37 cellular contexts compared by ENCODE assay signal in genomic region chr5:29157975-29158374, GRCh38.
"Had no signal": no experiment of that assay in that cellular context is flagged by ENCODE, and none has a peak within 500 bp of the region (broad histone marks: within the 10 kb centered on the region; RNA-seq: fewer than 3 reads in every experiment).

No MANE protein-coding gene starts in this region.

- H3K27ac Mint-ChIP-seq: activated CD4-positive, alpha-beta memory T cell treated with anti-CD3 and anti-CD28 coated beads, Interleukin-2, amount 10 ng/mL, durations not matched to agents 7 days and 5 days; activated CD4-positive, alpha-beta T cell treated with anti-CD3 and anti-CD28 coated beads for 36 hours; activated CD4-positive, alpha-beta T cell treated with anti-CD3 and anti-CD28 coated beads, Interleukin-2, amount 10 ng/mL, durations not matched to agents 7 days and 5 days; activated CD8-positive, alpha-beta memory T cell treated with anti-CD3 and anti-CD28 coated beads, Interleukin-2, amount 10 ng/mL, durations not matched to agents 7 days and 5 days; activated CD8-positive, alpha-beta T cell treated with anti-CD3 and anti-CD28 coated beads, Interleukin-2, amount 10 ng/mL, durations not matched to agents 7 days and 5 days; activated naive CD4-positive, alpha-beta T cell treated with anti-CD3 and anti-CD28 coated beads, Interleukin-2, amount 50 U/mL, for 72 hours; activated naive CD8-positive, alpha-beta T cell treated with anti-CD3 and anti-CD28 coated beads for 36 hours; activated T-cell treated with anti-CD3 and anti-CD28 coated beads, Interleukin-2, amount 50 U/mL, for 24 hours; activated T-helper 2 cell treated with anti-CD3 and anti-CD28 coated beads, Interferon-gamma antibody, Interleukin-2, Interleukin-4, amounts not matched to agents 10 μg/mL and 5 μg/mL and 100 μg/mL, durations not matched to agents 14 hours and 24 hours and 36 hours; T-helper 1 cell treated with Interleukin-12 subunit alpha and Interleukin-12 subunit beta and Interleukin-4 antibody, amounts not matched to agents 30 μg/mL and 1 μg/mL, for 36 hours; T-helper 2 cell treated with Interferon-gamma antibody and Interleukin-4, amounts not matched to agents 5 μg/mL and 100 μg/mL, for 36 hours; WTC11 had no signal

- H3K4me3 ChIP-seq: adrenal gland, body of pancreas, breast epithelium had no signal

- H3K27me3 ChIP-seq: adrenal gland, body of pancreas, brain microvascular endothelial cell, breast epithelium had no signal

- H3K4me1 ChIP-seq: adrenal gland, body of pancreas, breast epithelium had no signal

- H3K27me3 Mint-ChIP-seq: activated CD4-positive, alpha-beta memory T cell treated with anti-CD3 and anti-CD28 coated beads, Interleukin-2, amount 10 ng/mL, durations not matched to agents 7 days and 5 days; activated CD4-positive, alpha-beta T cell treated with anti-CD3 and anti-CD28 coated beads for 36 hours; activated CD4-positive, alpha-beta T cell treated with anti-CD3 and anti-CD28 coated beads, Interleukin-2, amount 10 ng/mL, durations not matched to agents 7 days and 5 days; activated CD8-positive, alpha-beta memory T cell treated with anti-CD3 and anti-CD28 coated beads, Interleukin-2, amount 10 ng/mL, durations not matched to agents 7 days and 5 days; activated naive CD8-positive, alpha-beta T cell treated with anti-CD3 and anti-CD28 coated beads for 36 hours; activated T-cell treated with anti-CD3 and anti-CD28 coated beads, Interleukin-2, amount 50 U/mL, for 24 hours had no signal

- ATAC-seq: activated CD4-positive, alpha-beta T cell treated with anti-CD3 and anti-CD28 coated beads for 36 hours; activated CD4-positive, CD25-positive, alpha-beta regulatory T cell treated with anti-CD3 and anti-CD28 coated beads, Interleukin-2, amount 50 U/mL, for 24 hours; activated CD8-positive, alpha-beta memory T cell treated with anti-CD3 and anti-CD28 coated beads, Interleukin-2, amount 10 ng/mL, durations not matched to agents 7 days and 5 days; activated CD8-positive, alpha-beta T cell treated with anti-CD3 and anti-CD28 coated beads, Interleukin-2, amount 10 ng/mL, durations not matched to agents 7 days and 5 days; activated naive CD4-positive, alpha-beta T cell treated with anti-CD3 and anti-CD28 coated beads, Interleukin-2, amount 50 U/mL, for 72 hours; body of pancreas; WTC11 had no signal

- H3K4me1 Mint-ChIP-seq: activated CD4-positive, alpha-beta memory T cell treated with anti-CD3 and anti-CD28 coated beads, Interleukin-2, amount 10 ng/mL, durations not matched to agents 7 days and 5 days; activated CD4-positive, alpha-beta T cell treated with anti-CD3 and anti-CD28 coated beads for 36 hours; activated CD4-positive, alpha-beta T cell treated with anti-CD3 and anti-CD28 coated beads, Interleukin-2, amount 10 ng/mL, durations not matched to agents 7 days and 5 days; activated CD8-positive, alpha-beta memory T cell treated with anti-CD3 and anti-CD28 coated beads, Interleukin-2, amount 10 ng/mL, durations not matched to agents 7 days and 5 days; activated naive CD8-positive, alpha-beta T cell treated with anti-CD3 and anti-CD28 coated beads for 36 hours had no signal

- H3K4me3 Mint-ChIP-seq: activated CD4-positive, alpha-beta memory T cell treated with anti-CD3 and anti-CD28 coated beads, Interleukin-2, amount 10 ng/mL, durations not matched to agents 7 days and 5 days; activated CD4-positive, alpha-beta T cell treated with anti-CD3 and anti-CD28 coated beads for 36 hours; activated CD4-positive, alpha-beta T cell treated with anti-CD3 and anti-CD28 coated beads, Interleukin-2, amount 10 ng/mL, durations not matched to agents 7 days and 5 days; activated CD8-positive, alpha-beta memory T cell treated with anti-CD3 and anti-CD28 coated beads, Interleukin-2, amount 10 ng/mL, durations not matched to agents 7 days and 5 days; activated CD8-positive, alpha-beta T cell treated with anti-CD3 and anti-CD28 coated beads, Interleukin-2, amount 10 ng/mL, durations not matched to agents 7 days and 5 days; activated naive CD8-positive, alpha-beta T cell treated with anti-CD3 and anti-CD28 coated beads for 36 hours; activated T-cell treated with anti-CD3 and anti-CD28 coated beads, Interleukin-2, amount 50 U/mL, for 24 hours; T-helper 1 cell treated with Interleukin-12 subunit alpha and Interleukin-12 subunit beta and Interleukin-4 antibody, amounts not matched to agents 30 μg/mL and 1 μg/mL, for 36 hours; T-helper 2 cell treated with Interferon-gamma antibody and Interleukin-4, amounts not matched to agents 5 μg/mL and 100 μg/mL, for 36 hours; WTC11 had no signal

- DNase-seq: activated CD4-positive, alpha-beta memory T cell treated with anti-CD3 and anti-CD28 coated beads, Interleukin-2, amount 10 ng/mL, durations not matched to agents 7 days and 5 days; activated CD4-positive, alpha-beta T cell treated with anti-CD3 and anti-CD28 coated beads for 1 hour; activated CD4-positive, alpha-beta T cell treated with anti-CD3 and anti-CD28 coated beads for 36 hours; activated CD4-positive, alpha-beta T cell treated with anti-CD3 and anti-CD28 coated beads for 48 hours; activated CD4-positive, alpha-beta T cell treated with anti-CD3 and anti-CD28 coated beads, Interleukin-2, amount 10 ng/mL, durations not matched to agents 7 days and 5 days; activated CD4-positive, alpha-beta T cell treated with anti-CD3 and anti-CD28 coated beads, Interleukin-2, amount 50 U/mL, for 48 hours; activated CD4-positive, CD25-positive, alpha-beta regulatory T cell; activated CD8-positive, alpha-beta memory T cell treated with anti-CD3 and anti-CD28 coated beads for 24 hours; activated CD8-positive, alpha-beta memory T cell treated with anti-CD3 and anti-CD28 coated beads, Interleukin-2, amount 10 ng/mL, durations not matched to agents 7 days and 5 days; activated CD8-positive, alpha-beta memory T cell treated with anti-CD3 and anti-CD28 coated beads, Interleukin-2, amount 50 U/mL, for 48 hours; activated CD8-positive, alpha-beta T cell treated with anti-CD3 and anti-CD28 coated beads, Interleukin-2, amount 10 ng/mL, durations not matched to agents 7 days and 5 days; activated effector memory CD4-positive, alpha-beta T cell treated with Interleukin-2 at 50 U/mL for 16 hours; activated gamma-delta T cell; activated naive CD4-positive, alpha-beta T cell treated with anti-CD3 and anti-CD28 coated beads, Interleukin-2, amount 50 U/mL, for 16 hours; activated naive CD4-positive, alpha-beta T cell treated with Interleukin-2 at 50 U/mL for 16 hours; activated naive CD8-positive, alpha-beta T cell treated with anti-CD3 and anti-CD28 coated beads for 36 hours; activated T-cell treated with anti-CD3 and anti-CD28 coated beads, Interleukin-2, amount 50 U/mL, for 24 hours; activated T-cell treated with anti-CD3 and anti-CD28 coated beads, Interleukin-2, amount 50 U/mL, for 48 hours; adrenal gland; amniotic stem cell; aorta; body of pancreas; brain microvascular endothelial cell; central memory CD4-positive, alpha-beta T cell; T-helper 1 cell; T-helper 2 cell; T-helper 9 cell; WERI-Rb-1 had no signal

- H3K36me3 Mint-ChIP-seq: activated CD8-positive, alpha-beta memory T cell treated with anti-CD3 and anti-CD28 coated beads, Interleukin-2, amount 10 ng/mL, durations not matched to agents 7 days and 5 days; activated naive CD8-positive, alpha-beta T cell treated with anti-CD3 and anti-CD28 coated beads for 36 hours; WTC11 had no signal

- H3K27ac ChIP-seq: adrenal gland, body of pancreas, brain microvascular endothelial cell, breast epithelium, WERI-Rb-1 had no signal

- FAIRE-seq: astrocyte, TTC549 had no signal

- H3K9me3 ChIP-seq: adrenal gland, body of pancreas, breast epithelium had no signal

- H3K36me3 ChIP-seq: adrenal gland, brain microvascular endothelial cell, breast epithelium, WERI-Rb-1 had no signal
